ENCODE assay signal across 18 cellular contexts in the genomic region with DNA sequence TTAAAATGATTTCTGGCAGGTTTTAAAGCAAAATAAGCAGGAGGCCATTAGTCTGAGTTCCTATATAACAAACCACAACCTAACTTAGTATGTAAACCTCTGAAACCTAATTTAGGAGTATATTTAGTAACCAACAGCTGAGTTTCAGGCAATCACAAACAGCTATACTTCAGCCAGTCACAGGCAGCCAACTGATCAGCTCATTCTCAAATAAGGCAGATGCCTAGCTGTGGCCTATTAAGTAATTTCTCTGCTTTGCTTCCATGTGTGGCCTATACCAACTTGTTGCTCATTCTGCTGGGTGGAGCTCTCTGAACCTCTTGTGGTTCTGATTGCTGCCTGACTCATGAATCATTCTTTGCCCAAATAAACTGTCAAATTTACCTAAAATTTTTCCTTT.
A peak's percentile ranks its signal among the peaks of the same experiment; 100 is the strongest.
DNase-seq lines count a peak whose midpoint lies in the region; ATAC-seq and TF ChIP-seq lines count a peak whose summit lies in the region.
"Had no signal": no experiment of that assay in that cellular context is flagged by ENCODE, and none has a peak within 500 bp of the region (broad histone marks: within the 10 kb centered on the region; RNA-seq: fewer than 3 reads in every experiment).

No MANE protein-coding gene starts in this region.

- no peaks in the 10 kb centered on the region for H4K20me1 ChIP-seq in PC-3 (ENCODE audit: low read length)

- H3F3A ChIP-seq in PC-3 (ENCODE audit: low read length, unreplicated experiment): no peaks in the 10 kb centered on the region

- no TSS peak for BruUV-seq in PC-3 (replicated peaks; lab: Mats Ljungman, UMichigan)

- H3K9ac ChIP-seq in PC-3 (ENCODE audit: low read length): no peak overlapping the region
- H3K9ac ChIP-seq: parathyroid adenoma had no signal

- peaks cover 3% of the 10 kb centered on the region; the same call in 1 of the 2 replicates for H3K27me3 ChIP-seq in PC-3 (ENCODE audit: low read length)
- H3K27me3 ChIP-seq: gastrocnemius medialis had no signal

- POLR2A ChIA-PET in PC-3 (lab: Charles Lee; ENCODE audit: unreplicated experiment): no interaction called here

- H3K4me1 ChIP-seq in PC-3 (ENCODE audit: insufficient read depth, low read length): no peaks in the 10 kb centered on the region
- H3K4me1 ChIP-seq: gastrocnemius medialis, parathyroid adenoma had no signal

- no peak overlapping the region for H3K4me2 ChIP-seq in PC-3 (ENCODE audit: low read length)
- H3K4me2 ChIP-seq: GM23338 had no signal

- no peak overlapping the region for H3K27ac ChIP-seq in PC-3 (ENCODE audit: low read length)
- H3K27ac ChIP-seq: gastrocnemius medialis, parathyroid adenoma, SK-N-MC, thoracic aorta, VCaP had no signal

- DNase-seq in PC-3: peak; percentile 35
- DNase-seq in non-pigmented ciliary epithelial cell (ENCODE audit: low read depth): peak; percentile 46
- no peak for DNase-seq in stimulated activated CD8-positive, alpha-beta memory T cell treated with anti-CD3 and anti-CD28 coated beads, Interleukin-4, amount 100 ng/mL, for 48 hours
- no peak for DNase-seq in GM10266 (ENCODE audit: extremely low spot score)
- DNase-seq in left cardiac atrium: no peak
- DNase-seq in T-helper 1 cell: no peak
- DNase-seq: activated naive CD4-positive, alpha-beta T cell treated with anti-CD3 and anti-CD28 coated beads for 36 hours; gastrocnemius medialis; islet precursor cell; NCI-H1105; NCI-H345 had no signal

- H2AFZ ChIP-seq in PC-3 (ENCODE audit: low read length): no peak overlapping the region
- H2AFZ ChIP-seq: GM23338, parathyroid adenoma had no signal

- H3K79me2 ChIP-seq in PC-3 (ENCODE audit: low read length): no peaks in the 10 kb centered on the region
- H3K79me2 ChIP-seq: parathyroid adenoma had no signal

- no peaks in the 10 kb centered on the region for H3K36me3 ChIP-seq in PC-3 (ENCODE audit: low read depth, low read length)
- H3K36me3 ChIP-seq: gastrocnemius medialis, thoracic aorta had no signal

- H3K9me2 ChIP-seq in PC-3 (replicated peaks; ENCODE audit: low read length): no peaks in the 10 kb centered on the region

- TF ChIP-seq CTCF in PC-3 (conservative IDR thresholded peaks at IDR 0.05; ENCODE audit: low read depth, low read length) (no peak), GM10266 (IDR thresholded peaks at IDR 0.05; ENCODE audit: control insufficient read depth, insufficient read depth, low read depth, missing control alignments) (no peak)

- intact Hi-C loops in PC-3 (cut with micrococcal nuclease) (no loop called here), left cardiac atrium (cut with DNase I) (no loop called here)

- ATAC-seq in GM18870 (IDR thresholded peaks at IDR 0.05; ENCODE audit: unreplicated experiment) (peak; percentile 83), HG03135 (IDR thresholded peaks at IDR 0.05; ENCODE audit: unreplicated experiment) (peak; percentile 59), PC-3 (peak; percentile 65), left cardiac atrium (no peak)
- ATAC-seq: gastrocnemius medialis, GM23338 had no signal

- no peaks in the 10 kb centered on the region for H3K9me3 ChIP-seq in PC-3 (ENCODE audit: low read length)
- H3K9me3 ChIP-seq: gastrocnemius medialis, thoracic aorta had no signal

- no peak overlapping the region for H3K4me3 ChIP-seq in PC-3 (ENCODE audit: low read length)
- H3K4me3 ChIP-seq: gastrocnemius medialis, GM23338, SK-N-MC, thoracic aorta had no signal

- CTCF ChIA-PET in PC-3 (lab: Charles Lee): no interaction called here

Comparison
In these comparisons a context has a peak if more than half of its experiments do, and no peak if none do; other contexts are left out.
1. ATAC-seq: peak in GM18870 (single experiment), HG03135 (single experiment) and PC-3 (single experiment); none in left cardiac atrium (0 of 2).
2. DNase-seq: peak in PC-3 (single experiment) and non-pigmented ciliary epithelial cell (single experiment); none in stimulated activated CD8-positive, alpha-beta memory T cell treated with anti-CD3 and anti-CD28 coated beads, Interleukin-4, amount 100 ng/mL, for 48 hours (single experiment), GM10266 (single experiment), left cardiac atrium (single experiment) and T-helper 1 cell (0 of 5).